ENCODE assay signal across 19 cellular contexts in genomic region chr10:77581738-77582137, GRCh38.
"Had no signal": no experiment of that assay in that cellular context is flagged by ENCODE, and none has a peak within 500 bp of the region (broad histone marks: within the 10 kb centered on the region; RNA-seq: fewer than 3 reads in every experiment).

No MANE protein-coding gene starts in this region.

- H3K36me3 ChIP-seq: heart right ventricle, pancreas, spleen, tibial artery, upper lobe of right lung, vagina had no signal

- H3K4me1 ChIP-seq: pancreas, spleen, upper lobe of right lung had no signal

- H3K27me3 ChIP-seq: dorsolateral prefrontal cortex, pancreas, spleen, tibial artery, upper lobe of right lung, vagina had no signal

- H3K4me3 ChIP-seq: dorsolateral prefrontal cortex, heart right ventricle, mucosa of descending colon, pancreas, spleen, tibial artery, upper lobe of right lung, vagina had no signal

- H3K9me3 ChIP-seq: heart right ventricle, mucosa of descending colon, pancreas, spleen, tibial artery, upper lobe of right lung, vagina had no signal

- ATAC-seq: heart right ventricle; mucosa of descending colon; right cardiac atrium; stimulated activated memory B cell treated with anti-CD40 and anti-IgM and Interleukin-4, amounts not matched to agents 10 μg/mL and 1 μg/mL and 100 μg/mL, for 72 hours; upper lobe of right lung had no signal

- DNase-seq: cortex of kidney; dorsolateral prefrontal cortex; effector CD8-positive, alpha-beta T cell; heart right ventricle; islet precursor cell; mammary epithelial cell; mucosa of descending colon; naive B cell; occipital lobe; pancreas; right cardiac atrium; spleen; stimulated activated CD4-positive, alpha-beta T cell treated with anti-CD3 and anti-CD28 coated beads, Interleukin-15, amount 100 ng/mL, for 24 hours; stimulated activated CD4-positive, alpha-beta T cell treated with anti-CD3 and anti-CD28 coated beads, Interleukin-1b, Interleukin-23, amount 100 ng/mL, for 48 hours; stimulated activated CD4-positive, alpha-beta T cell treated with anti-CD3 and anti-CD28 coated beads, Interleukin-4, amount 100 ng/mL, for 24 hours; tibial artery; upper lobe of right lung had no signal

- H3K27ac ChIP-seq: dorsolateral prefrontal cortex, heart right ventricle, pancreas, spleen, tibial artery, upper lobe of right lung, vagina had no signal
